ENCODE assay signal across 1 cellular context in the genomic region with DNA sequence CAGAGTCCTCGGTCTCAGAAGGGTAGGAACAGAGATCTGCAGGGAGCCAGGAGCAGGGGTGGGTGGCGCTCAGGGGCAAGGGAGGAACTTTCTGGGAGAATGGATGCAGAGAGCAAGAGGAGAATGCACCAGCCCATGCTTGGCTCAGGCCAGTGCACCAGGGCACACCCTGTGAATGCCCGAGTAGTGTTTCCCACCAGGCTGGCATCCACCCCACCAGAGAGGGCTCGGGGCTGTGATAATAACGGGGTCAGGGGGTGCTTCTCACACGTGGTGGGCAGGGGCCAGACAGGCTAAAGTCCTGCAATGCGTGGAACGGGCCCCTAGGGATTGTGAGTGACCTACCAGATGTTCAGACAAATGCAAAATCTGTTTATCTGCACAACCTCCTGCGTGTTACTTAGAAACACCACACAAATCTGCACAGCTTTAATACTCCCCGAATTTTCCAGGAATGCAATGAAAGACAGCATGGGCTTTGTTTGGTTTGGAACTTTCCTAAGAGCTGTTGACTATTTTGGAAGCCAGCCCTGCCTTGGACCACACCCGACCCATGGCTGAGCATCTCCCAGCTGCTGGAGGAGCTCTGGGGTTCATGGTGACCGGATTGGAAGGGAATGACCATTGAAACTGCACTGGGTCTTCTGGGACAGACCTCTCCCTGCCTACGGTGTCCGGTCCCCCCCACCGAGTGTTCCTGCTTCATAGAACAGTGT.
TF ChIP-seq lines count a peak whose summit lies in the region.

No MANE protein-coding gene starts in this region.

TF ChIP-seq in HepG2, 621 proteins besides CTCF, POLR2A, EP300 and RAD21 (continued from another document):
- TF ChIP-seq, protein P1, sequence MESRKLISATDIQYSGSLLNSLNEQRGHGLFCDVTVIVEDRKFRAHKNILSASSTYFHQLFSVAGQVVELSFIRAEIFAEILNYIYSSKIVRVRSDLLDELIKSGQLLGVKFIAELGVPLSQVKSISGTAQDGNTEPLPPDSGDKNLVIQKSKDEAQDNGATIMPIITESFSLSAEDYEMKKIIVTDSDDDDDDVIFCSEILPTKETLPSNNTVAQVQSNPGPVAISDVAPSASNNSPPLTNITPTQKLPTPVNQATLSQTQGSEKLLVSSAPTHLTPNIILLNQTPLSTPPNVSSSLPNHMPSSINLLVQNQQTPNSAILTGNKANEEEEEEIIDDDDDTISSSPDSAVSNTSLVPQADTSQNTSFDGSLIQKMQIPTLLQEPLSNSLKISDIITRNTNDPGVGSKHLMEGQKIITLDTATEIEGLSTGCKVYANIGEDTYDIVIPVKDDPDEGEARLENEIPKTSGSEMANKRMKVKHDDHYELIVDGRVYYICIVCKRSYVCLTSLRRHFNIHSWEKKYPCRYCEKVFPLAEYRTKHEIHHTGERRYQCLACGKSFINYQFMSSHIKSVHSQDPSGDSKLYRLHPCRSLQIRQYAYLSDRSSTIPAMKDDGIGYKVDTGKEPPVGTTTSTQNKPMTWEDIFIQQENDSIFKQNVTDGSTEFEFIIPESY (CRISPR knock-in tag; IDR thresholded peaks at IDR 0.05): no peak
- TF ChIP-seq, protein P2, sequence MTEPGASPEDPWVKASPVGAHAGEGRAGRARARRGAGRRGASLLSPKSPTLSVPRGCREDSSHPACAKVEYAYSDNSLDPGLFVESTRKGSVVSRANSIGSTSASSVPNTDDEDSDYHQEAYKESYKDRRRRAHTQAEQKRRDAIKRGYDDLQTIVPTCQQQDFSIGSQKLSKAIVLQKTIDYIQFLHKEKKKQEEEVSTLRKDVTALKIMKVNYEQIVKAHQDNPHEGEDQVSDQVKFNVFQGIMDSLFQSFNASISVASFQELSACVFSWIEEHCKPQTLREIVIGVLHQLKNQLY (CRISPR knock-in tag; IDR thresholded peaks at IDR 0.05): no peak
- no peak for TF ChIP-seq RBM22 (optimal IDR thresholded peaks at IDR 0.05; ENCODE audit: low read length)
- TF ChIP-seq, protein P3, sequence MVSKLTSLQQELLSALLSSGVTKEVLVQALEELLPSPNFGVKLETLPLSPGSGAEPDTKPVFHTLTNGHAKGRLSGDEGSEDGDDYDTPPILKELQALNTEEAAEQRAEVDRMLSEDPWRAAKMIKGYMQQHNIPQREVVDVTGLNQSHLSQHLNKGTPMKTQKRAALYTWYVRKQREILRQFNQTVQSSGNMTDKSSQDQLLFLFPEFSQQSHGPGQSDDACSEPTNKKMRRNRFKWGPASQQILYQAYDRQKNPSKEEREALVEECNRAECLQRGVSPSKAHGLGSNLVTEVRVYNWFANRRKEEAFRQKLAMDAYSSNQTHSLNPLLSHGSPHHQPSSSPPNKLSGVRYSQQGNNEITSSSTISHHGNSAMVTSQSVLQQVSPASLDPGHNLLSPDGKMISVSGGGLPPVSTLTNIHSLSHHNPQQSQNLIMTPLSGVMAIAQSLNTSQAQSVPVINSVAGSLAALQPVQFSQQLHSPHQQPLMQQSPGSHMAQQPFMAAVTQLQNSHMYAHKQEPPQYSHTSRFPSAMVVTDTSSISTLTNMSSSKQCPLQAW (CRISPR knock-in tag; IDR thresholded peaks at IDR 0.05): no peak
- TF ChIP-seq ZNF749 (CRISPR knock-in tag; IDR thresholded peaks at IDR 0.05; ENCODE audit: borderline replicate concordance): no peak
- no peak for TF ChIP-seq ZNF556 (CRISPR knock-in tag; IDR thresholded peaks at IDR 0.05; ENCODE audit: borderline replicate concordance)
- TF ChIP-seq ZNF484 (CRISPR knock-in tag; IDR thresholded peaks at IDR 0.05; ENCODE audit: borderline replicate concordance, low read depth): no peak
- no peak for TF ChIP-seq ZNF766 (CRISPR knock-in tag; IDR thresholded peaks at IDR 0.05; ENCODE audit: borderline replicate concordance)
- no peak for TF ChIP-seq ZNF790 (CRISPR knock-in tag; IDR thresholded peaks at IDR 0.05; ENCODE audit: borderline replicate concordance)
TF ChIP-seq in HepG2: peak in this region for 0.
